22 cellular contexts compared by ENCODE assay signal in genomic region chr9:94161673-94162072, GRCh38.
DNase-seq lines count a peak whose midpoint lies in the region; ATAC-seq, FAIRE-seq and TF ChIP-seq lines count a peak whose summit lies in the region.
"Had no signal": no experiment of that assay in that cellular context is flagged by ENCODE, and none has a peak within 500 bp of the region (broad histone marks: within the 10 kb centered on the region; RNA-seq: fewer than 3 reads in every experiment).

No MANE protein-coding gene starts in this region.

- H3K4me2 ChIP-seq in K562 (ENCODE audit: insufficient read depth, low read length): no peak overlapping the region
- H3K4me2 ChIP-seq: A549, BLaER1 had no signal

- H3K4me1 Mint-ChIP-seq in neural crest cell (peaks cover 16% of the 10 kb centered on the region), endothelial cell (ENCODE audit: unreplicated experiment) (peaks cover 8% of the 10 kb centered on the region), mesothelial cell of epicardium (peaks cover 31% of the 10 kb centered on the region)

- POLR2A ChIA-PET in K562 (lab: Yijun Ruan, JAX): interaction anchor here (0.6 to 1.5 kb wide), 2 partner anchors 9 to 19 kb away, joined by 4 read pairs; no protein-coding TSS in a partner anchor

- WGBS in K562 (ENCODE audit: insufficient coverage, low coverage, missing lambda C conversion rate): 85% methylated on average over 7 of the region's 8 CpGs

- no TSS peak for BruUV-seq in K562 (replicated peaks; lab: Mats Ljungman, UMichigan)

- H3K4me3 ChIP-seq in K562: no peak overlapping the region
- H3K4me3 ChIP-seq: A549, BLaER1, GM23248 had no signal

- DNase-seq in activated CD8-positive, alpha-beta memory T cell treated with anti-CD3 and anti-CD28 coated beads for 24 hours: peak; percentile 3
- no peak for DNase-seq in activated CD8-positive, alpha-beta memory T cell treated with anti-CD3 and anti-CD28 coated beads, Interleukin-2, amount 50 U/mL, for 48 hours
- DNase-seq in K562 (ENCODE audit: extremely low read depth in 1 of 4, low spot score in 3 of 4) (no peak), neural crest cell (ENCODE audit: low read depth, low spot score) (no peak), endothelial cell (ENCODE audit: low spot score) (no peak), mesothelial cell of epicardium (ENCODE audit: low spot score in 2 of 2, unreplicated experiment in 2 of 2) (no peak)
- DNase-seq: CD4-positive, alpha-beta memory T cell; DMS153; DMS79; GDM1; GM23248; H7; HFFc6 had no signal

- in situ Hi-C loops in K562 (cut with MboI): no loop called here

- H3K36me3 Mint-ChIP-seq in neural crest cell (ENCODE audit: low read depth): no peaks in the 10 kb centered on the region
- peaks cover 4% of the 10 kb centered on the region for H3K36me3 Mint-ChIP-seq in endothelial cell (ENCODE audit: low read depth, unreplicated experiment)
- no peaks in the 10 kb centered on the region for H3K36me3 Mint-ChIP-seq in mesothelial cell of epicardium
- H3K36me3 Mint-ChIP-seq: CD14-positive monocyte had no signal

- H3K4me1 ChIP-seq in K562 (replicated peaks in 1 of 2; ENCODE audit: control insufficient read depth in 2 of 2, insufficient read depth in 2 of 2, low read length in 2 of 2): peaks cover 12 to 41% of the 10 kb centered on the region in 2 experiments

- no peaks in the 10 kb centered on the region for H3K27me3 ChIP-seq in K562 (ENCODE audit: control insufficient read depth in 2 of 2, insufficient read depth in 2 of 2, low read length in 2 of 2)
- H3K27me3 ChIP-seq: BLaER1 had no signal

- no peaks in the 10 kb centered on the region for H3K79me2 ChIP-seq in K562 (ENCODE audit: control insufficient read depth, insufficient read depth, low read length)

- FAIRE-seq in K562 (lab: Jason Lieb, UNC): no peak
- FAIRE-seq: A549, GM12892, GM18507, HTR-8/SVneo had no signal

- TF ChIP-seq CTCF in K562 (IDR thresholded peaks at IDR 0.05 in 2 of 3, conservative IDR thresholded peaks at IDR 0.05 in 1 of 3; ENCODE audit: insufficient read depth in 2 of 3, low read depth in 1 of 3, low read length in 3 of 3) (no peak), neural crest cell (conservative IDR thresholded peaks at IDR 0.05) (no peak), endothelial cell (IDR thresholded peaks at IDR 0.05; ENCODE audit: unreplicated experiment) (no peak), mesothelial cell of epicardium (IDR thresholded peaks at IDR 0.05; ENCODE audit: unreplicated experiment) (no peak)

- H3K4me3 Mint-ChIP-seq in neural crest cell: no peak overlapping the region
- no peak overlapping the region for H3K4me3 Mint-ChIP-seq in endothelial cell (ENCODE audit: unreplicated experiment)
- no peak overlapping the region for H3K4me3 Mint-ChIP-seq in mesothelial cell of epicardium
- H3K4me3 Mint-ChIP-seq: CD14-positive monocyte; CD4-positive, alpha-beta memory T cell; HFFc6 had no signal

- intact Hi-C loops in K562 (cut with micrococcal nuclease): no loop called here

- H3K9me3 ChIP-seq in K562 (replicated peaks; ENCODE audit: control insufficient read depth, insufficient read depth, low read depth, low read length): no peaks in the 10 kb centered on the region
- H3K9me3 ChIP-seq: A549, BLaER1 had no signal

- no peaks in the 10 kb centered on the region for H3K36me3 ChIP-seq in K562 (ENCODE audit: control insufficient read depth, insufficient read depth, low read length)
- H3K36me3 ChIP-seq: BLaER1 had no signal

- no peaks in the 10 kb centered on the region for H4K20me1 ChIP-seq in K562 (replicated peaks; ENCODE audit: control insufficient read depth, insufficient read depth, low read length)
- H4K20me1 ChIP-seq: BLaER1 had no signal

- ATAC-seq in K562 (no peak), HG03460 (IDR thresholded peaks at IDR 0.05; ENCODE audit: unreplicated experiment) (no peak)
- ATAC-seq: A549, HCT116 had no signal

- TF ChIP-seq EP300 in K562 (IDR thresholded peaks at IDR 0.05; ENCODE audit: low read length): no peak

- H3K27ac Mint-ChIP-seq in neural crest cell (ENCODE audit: unreplicated experiment) (peak overlapping the region; percentile 27), endothelial cell (ENCODE audit: unreplicated experiment) (no peak overlapping the region), mesothelial cell of epicardium (no peak overlapping the region)
- H3K27ac Mint-ChIP-seq: HFFc6 had no signal

- peaks cover 2% of the 10 kb centered on the region for H3K27me3 Mint-ChIP-seq in neural crest cell (ENCODE audit: low read depth)
- peaks cover 11% of the 10 kb centered on the region for H3K27me3 Mint-ChIP-seq in endothelial cell (ENCODE audit: unreplicated experiment)
- H3K27me3 Mint-ChIP-seq in mesothelial cell of epicardium (ENCODE audit: low read depth): no peaks in the 10 kb centered on the region

- no peaks in the 10 kb centered on the region for H3K9me3 Mint-ChIP-seq in neural crest cell
- H3K9me3 Mint-ChIP-seq in endothelial cell (ENCODE audit: unreplicated experiment): no peaks in the 10 kb centered on the region
- H3K9me3 Mint-ChIP-seq in mesothelial cell of epicardium: no peaks in the 10 kb centered on the region
- H3K9me3 Mint-ChIP-seq: CD4-positive, alpha-beta memory T cell; HFFc6 had no signal

- peak overlapping the region in 1 of 2 experiments; percentile 49; a peak in 1 of 4 replicates for H3K9ac ChIP-seq in K562 (ENCODE audit: insufficient read depth in 1 of 2, low read depth in 2 of 2, low read length in 2 of 2)
- H3K9ac ChIP-seq: BLaER1, GM23248 had no signal

- TF ChIP-seq RAD21 in K562 (CRISPR knock-in tag; conservative IDR thresholded peaks at IDR 0.05 in 1 of 2, IDR thresholded peaks at IDR 0.05 in 1 of 2): no peak

- H3K27ac ChIP-seq in K562 (ENCODE audit: extremely low read depth, low read depth, low read length): no peak overlapping the region
- H3K27ac ChIP-seq: 22Rv1, BLaER1, GM23248 had no signal

- CTCF ChIA-PET in K562 (lab: Yijun Ruan, JAX; ENCODE audit: low intra/inter-chr PET ratio): no interaction called here

- H3K9me1 ChIP-seq in K562 (ENCODE audit: control insufficient read depth, insufficient read depth, low read length): no peaks in the 10 kb centered on the region

- 0 out of 2 replicates have a peak overlapping the region, but pooled peaks have one; percentile 67 for H2AFZ ChIP-seq in K562 (ENCODE audit: low read depth, low read length)
- H2AFZ ChIP-seq: GM23248 had no signal

- no peak for TF ChIP-seq POLR2A in K562 (conservative IDR thresholded peaks at IDR 0.05)

TF ChIP-seq in K562, 482 proteins besides CTCF, POLR2A, EP300 and RAD21:
- no peak for TF ChIP-seq ZEB2 (IDR thresholded peaks at IDR 0.05)
- TF ChIP-seq SP1 (CRISPR knock-in tag; IDR thresholded peaks at IDR 0.05): no peak
- TF ChIP-seq, protein P1, sequence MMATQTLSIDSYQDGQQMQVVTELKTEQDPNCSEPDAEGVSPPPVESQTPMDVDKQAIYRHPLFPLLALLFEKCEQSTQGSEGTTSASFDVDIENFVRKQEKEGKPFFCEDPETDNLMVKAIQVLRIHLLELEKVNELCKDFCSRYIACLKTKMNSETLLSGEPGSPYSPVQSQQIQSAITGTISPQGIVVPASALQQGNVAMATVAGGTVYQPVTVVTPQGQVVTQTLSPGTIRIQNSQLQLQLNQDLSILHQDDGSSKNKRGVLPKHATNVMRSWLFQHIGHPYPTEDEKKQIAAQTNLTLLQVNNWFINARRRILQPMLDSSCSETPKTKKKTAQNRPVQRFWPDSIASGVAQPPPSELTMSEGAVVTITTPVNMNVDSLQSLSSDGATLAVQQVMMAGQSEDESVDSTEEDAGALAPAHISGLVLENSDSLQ (IDR thresholded peaks at IDR 0.05): no peak
- no peak for TF ChIP-seq GABPA (tag; conservative IDR thresholded peaks at IDR 0.05; ENCODE audit: low read depth)
- no peak for TF ChIP-seq CHD2 (IDR thresholded peaks at IDR 0.05; ENCODE audit: low read depth, low read length)
- TF ChIP-seq ELF4 (CRISPR knock-in tag; IDR thresholded peaks at IDR 0.05): no peak
- TF ChIP-seq NELFE (IDR thresholded peaks at IDR 0.05; ENCODE audit: insufficient read depth, insufficient read length): no peak
